17 cellular contexts compared by ENCODE assay signal in the genomic region with DNA sequence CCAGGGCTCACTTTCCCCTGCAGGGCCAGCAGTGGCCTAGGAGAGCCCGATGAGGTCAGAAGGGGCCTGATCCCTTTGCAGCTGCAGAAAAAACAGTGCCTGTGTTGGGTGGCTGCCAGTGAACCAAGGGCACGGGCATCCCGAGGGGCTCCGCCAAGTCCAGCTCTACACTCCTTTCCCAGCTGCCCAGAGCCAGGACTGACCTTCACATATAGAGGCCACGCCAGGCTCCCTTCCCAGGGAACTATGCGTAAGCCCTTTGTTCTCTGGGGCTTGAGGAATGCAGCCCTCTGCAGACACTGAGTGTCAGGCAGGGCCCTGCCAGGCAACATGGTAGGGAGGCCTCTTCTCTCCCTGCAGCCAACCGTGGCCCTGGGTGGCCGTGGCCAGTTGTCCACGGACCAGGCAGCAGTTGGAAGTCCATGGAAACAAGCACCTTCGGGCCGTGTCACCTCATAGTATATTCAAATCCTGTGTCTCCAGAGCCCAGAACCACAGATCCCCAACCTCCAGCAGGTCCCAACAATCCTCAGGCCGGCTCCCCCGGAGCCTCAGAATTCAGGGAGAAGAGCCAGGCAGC.
DNase-seq lines count a peak whose midpoint lies in the region; ATAC-seq, FAIRE-seq and TF ChIP-seq lines count a peak whose summit lies in the region.
"Had no signal": no experiment of that assay in that cellular context is flagged by ENCODE, and none has a peak within 500 bp of the region (broad histone marks: within the 10 kb centered on the region; RNA-seq: fewer than 3 reads in every experiment).

No MANE protein-coding gene starts in this region.

- TF ChIP-seq CTCF in vagina (IDR thresholded peaks at IDR 0.05): no peak

- no peaks in the 10 kb centered on the region for H3K9me3 ChIP-seq in vagina

- in situ Hi-C loops in SK-MEL-5 (cut with HindIII; ENCODE audit: low pct_unique_long_range_greater_than_20kb, low sequenced_read_pairs): no loop called here

- H3K27me3 ChIP-seq in H7 (ENCODE audit: control insufficient read depth, insufficient read depth, low read length) (no peaks in the 10 kb centered on the region), vagina (no peaks in the 10 kb centered on the region)

- ATAC-seq in HG02642 (IDR thresholded peaks at IDR 0.05; ENCODE audit: poor library complexity, unreplicated experiment): no peak
- ATAC-seq: HCT116, PC-3 had no signal

- H3K27ac ChIP-seq in vagina: no peak overlapping the region
- H3K27ac ChIP-seq: KMS-11, SJCRH30 had no signal

- peak; percentile 81 for DNase-seq in H7
- peak; percentile 16 for DNase-seq in SK-MEL-5 (ENCODE audit: low read depth, low spot score)
- peak; percentile 72 for DNase-seq in iPS-NIHi11 (ENCODE audit: low spot score)
- DNase-seq in pons (ENCODE audit: low spot score): peak; percentile 6
- DNase-seq in vagina (ENCODE audit: extremely low spot score in 2 of 2): no peak
- DNase-seq in urothelium cell line (ENCODE audit: low spot score): no peak
- DNase-seq: COR-L47, EL, NCI-H1048, NCI-H1436 treated with DMSO at 0.1 percent for 48 hours, NCI-H2081, NCI-H748 treated with DMSO at 0.1 percent for 48 hours, PC-3, SJCRH30 had no signal

- H3K4me3 ChIP-seq in H7 (ENCODE audit: insufficient read depth, low read depth, low read length) (no peak overlapping the region), vagina (no peak overlapping the region)
- H3K4me3 ChIP-seq: SJCRH30 had no signal

- no peaks in the 10 kb centered on the region for H3K36me3 ChIP-seq in H7 (replicated peaks; ENCODE audit: control insufficient read depth, insufficient read depth, low read length)
- no peaks in the 10 kb centered on the region for H3K36me3 ChIP-seq in vagina
- H3K36me3 ChIP-seq: SJCRH30 had no signal

- intact Hi-C loops in vagina (cut with DNase I): no loop called here

- FAIRE-seq in urothelium cell line (lab: Jason Lieb, UNC): no peak

- no peak for TF ChIP-seq POLR2A in vagina (IDR thresholded peaks at IDR 0.05)

- H3K4me1 ChIP-seq in vagina: no peaks in the 10 kb centered on the region
- H3K4me1 ChIP-seq: SJCRH30 had no signal

Comparison
In these comparisons a context has a peak if more than half of its experiments do, and no peak if none do; other contexts are left out.
1. DNase-seq: peak in H7 (single experiment), SK-MEL-5 (single experiment), iPS-NIHi11 (single experiment) and pons (single experiment); none in vagina (0 of 2) and urothelium cell line (single experiment).